ENCODE assay signal across 8 cellular contexts in the genomic region with DNA sequence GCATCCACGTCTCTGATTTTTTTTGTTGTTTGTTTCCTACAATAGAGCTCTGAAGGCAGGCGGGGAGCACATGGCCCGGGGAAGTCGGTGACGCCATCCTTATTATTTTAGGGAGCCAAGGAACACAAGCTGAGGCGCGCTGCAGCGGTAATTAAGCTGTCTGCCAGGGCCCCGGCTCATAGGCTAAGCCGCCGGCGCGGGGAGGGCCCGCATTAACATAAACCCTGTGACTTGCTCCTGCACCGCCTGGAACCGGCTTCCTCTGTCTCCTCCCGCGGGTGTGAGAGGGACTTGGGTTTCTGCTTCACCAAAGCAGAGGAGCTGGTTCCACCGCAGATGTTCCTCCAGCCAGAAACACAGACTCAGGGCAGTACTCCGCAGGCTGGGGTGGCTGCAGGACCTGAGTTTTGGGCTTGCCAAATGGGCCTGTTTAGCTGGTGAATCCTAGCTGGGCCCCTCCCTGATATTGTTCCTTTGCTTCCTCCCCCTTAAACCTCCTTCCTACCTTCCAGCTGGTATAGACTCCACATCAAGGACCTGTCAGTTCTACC. TPM values are rescaled to one million over a fixed set of nuclear protein-coding genes. Genes with fewer than 3 reads are reported as not detected.
DNase-seq lines count a peak whose midpoint lies in the region; ATAC-seq, FAIRE-seq and TF ChIP-seq lines count a peak whose summit lies in the region.

No MANE protein-coding gene starts in this region.

- peak overlapping the region; percentile 86 for H3K27ac Mint-ChIP-seq in T-helper 1 cell treated with Interleukin-12 subunit alpha and Interleukin-12 subunit beta and Interleukin-4 antibody, amounts not matched to agents 30 μg/mL and 1 μg/mL, for 36 hours

- H3K4me1 Mint-ChIP-seq in T-helper 1 cell treated with Interleukin-12 subunit alpha and Interleukin-12 subunit beta and Interleukin-4 antibody, amounts not matched to agents 30 μg/mL and 1 μg/mL, for 36 hours (ENCODE audit: low read depth) = peaks cover 87% of the 10 kb centered on the region

- no peak overlapping the region for H2AFZ ChIP-seq in GM12878 (ENCODE audit: control insufficient read depth, low read depth, low read length)
- peak overlapping the region; percentile 9 for H2AFZ ChIP-seq in hepatocyte

- RAD21 ChIA-PET in GM12878 (lab: Charles Lee; ENCODE audit: unreplicated experiment) = interaction anchor here (0.9 to 3.0 kb wide), 8 partner anchors 11 to 120 kb away, joined by 3 to 56 read pairs (median 4); no protein-coding TSS in a partner anchor

- intact Hi-C loops in GM12878 (cut with micrococcal nuclease; ENCODE audit: unreplicated experiment) = loop anchor here (1.0 kb wide), 1 partner anchor 22 kb away; no protein-coding TSS in a partner anchor

- no peaks in the 10 kb centered on the region for H3K27me3 Mint-ChIP-seq in T-helper 1 cell treated with Interleukin-12 subunit alpha and Interleukin-12 subunit beta and Interleukin-4 antibody, amounts not matched to agents 30 μg/mL and 1 μg/mL, for 36 hours (ENCODE audit: low read depth)

- no TSS peak for BruUV-seq in GM12878 (replicated peaks; lab: Mats Ljungman, UMichigan)

- H3K4me3 ChIP-seq in GM12865 (ENCODE audit: low read depth, low read length) (peak overlapping the region; percentile 4), GM12878 (peak overlapping the region; percentile 60), hepatocyte (no peak overlapping the region)

- no peak for FAIRE-seq in GM12878 (lab: Jason Lieb, UNC)

- H3K27me3 ChIP-seq in GM12878 (replicated peaks in 1 of 2; ENCODE audit: control insufficient read depth in 2 of 2, insufficient read depth in 2 of 2, low read length in 1 of 2) (no peaks in the 10 kb centered on the region), hepatocyte (no peaks in the 10 kb centered on the region)

- TF ChIP-seq CTCF in GM12865 (IDR thresholded peaks at IDR 0.05; ENCODE audit: insufficient read depth, low read depth, low read length, missing control alignments) = no peak
- TF ChIP-seq CTCF in GM12878 (IDR thresholded peaks at IDR 0.05 in 2 of 3, conservative IDR thresholded peaks at IDR 0.05 in 1 of 3; ENCODE audit: control insufficient read depth in 2 of 3, extremely low read depth in 1 of 3, insufficient read depth in 1 of 3, low read depth in 3 of 3, low read length in 3 of 3) = no peak
- TF ChIP-seq CTCF in hepatocyte (IDR thresholded peaks at IDR 0.05; ENCODE audit: poor library complexity) = no peak

- H3K9me3 Mint-ChIP-seq in T-helper 1 cell treated with Interleukin-12 subunit alpha and Interleukin-12 subunit beta and Interleukin-4 antibody, amounts not matched to agents 30 μg/mL and 1 μg/mL, for 36 hours = no peaks in the 10 kb centered on the region

- peaks cover 8 to 21% of the 10 kb centered on the region in 2 experiments for H3K36me3 ChIP-seq in GM12878 (ENCODE audit: control insufficient read depth in 2 of 2, insufficient read depth in 2 of 2, low read length in 1 of 2)
- no peaks in the 10 kb centered on the region for H3K36me3 ChIP-seq in hepatocyte (replicated peaks; ENCODE audit: insufficient read depth, low read depth)

- DNase-seq in GM12865 (ENCODE audit: low read depth) (peak; percentile 82), GM12878 (ENCODE audit: low read depth, low spot score) (no peak), hepatocyte (ENCODE audit: low spot score) (peak; percentile 86), pulmonary artery endothelial cell (ENCODE audit: low read depth, low spot score) (peak; percentile 59), NCI-H1092 (lab: John Stamatoyannopoulos, UW) (no peak), NCI-H1930 (lab: John Stamatoyannopoulos, UW) (no peak)

- H3K79me2 ChIP-seq in GM12878 (ENCODE audit: control insufficient read depth, insufficient read depth, low read length) = peaks cover 97% of the 10 kb centered on the region
- peaks cover 97% of the 10 kb centered on the region for H3K79me2 ChIP-seq in hepatocyte

- POLR2A ChIA-PET in GM12878 (lab: Charles Lee) = interaction anchor here (0.8 to 3.7 kb wide), 7 partner anchors 10 to 33 kb away, joined by 3 to 77 read pairs (median 4); a partner anchor contains a TSS

- CTCF ChIA-PET in GM12878 (lab: Yijun Ruan, JAX) = interaction anchor here (1.3 to 3.0 kb wide), 8 partner anchors 9 to 80 kb away, joined by 3 to 24 read pairs (median 10); no protein-coding TSS in a partner anchor

- H3K4me1 ChIP-seq in GM12878 (ENCODE audit: control insufficient read depth, insufficient read depth, low read length) = peaks cover 83% of the 10 kb centered on the region
- H3K4me1 ChIP-seq in hepatocyte (ENCODE audit: insufficient read depth) = peaks cover 38% of the 10 kb centered on the region

- TF ChIP-seq EP300 in GM12878 (IDR thresholded peaks at IDR 0.05; ENCODE audit: borderline replicate concordance in 1 of 2, control insufficient read depth in 1 of 2, low read depth in 2 of 2, low read length in 2 of 2) = no peak

- H3K9me3 ChIP-seq in GM12878 (replicated peaks; ENCODE audit: control insufficient read depth, insufficient read depth, low read length) (no peaks in the 10 kb centered on the region), hepatocyte (ENCODE audit: low read depth) (no peaks in the 10 kb centered on the region)

- H3K27ac ChIP-seq in GM12878 (ENCODE audit: control insufficient read depth, insufficient read depth) (peak overlapping the region; percentile 72), hepatocyte (peak overlapping the region; percentile 87)

- H3K9ac ChIP-seq in GM12878 (ENCODE audit: control insufficient read depth, insufficient read depth, low read length) = peak overlapping the region; percentile 67

- TF ChIP-seq RAD21 in GM12878 (IDR thresholded peaks at IDR 0.05; ENCODE audit: insufficient read depth, low read depth, low read length) = no peak

- H3K9me2 ChIP-seq in hepatocyte (replicated peaks; ENCODE audit: insufficient read depth) = no peaks in the 10 kb centered on the region

- peaks cover 37% of the 10 kb centered on the region for H3K36me3 Mint-ChIP-seq in T-helper 1 cell treated with Interleukin-12 subunit alpha and Interleukin-12 subunit beta and Interleukin-4 antibody, amounts not matched to agents 30 μg/mL and 1 μg/mL, for 36 hours (ENCODE audit: low read depth)

- WGBS in GM12878 (ENCODE audit: insufficient coverage, insufficient replicate concordance, low lambda C conversion rate, missing lambda C conversion rate) = 7% methylated on average over 20 of the region's 20 CpGs
- 8% methylated on average over 20 of the region's 20 CpGs for WGBS in hepatocyte (ENCODE audit: low lambda C conversion rate, missing lambda C conversion rate)

- peak; percentile 77 for TF ChIP-seq POLR2A in GM12878 (IDR thresholded peaks at IDR 0.05; ENCODE audit: low read depth, low read length)

- in situ Hi-C loops in GM12878 (cut with MboI) = no loop called here

- peak overlapping the region; percentile 80 for H3K4me3 Mint-ChIP-seq in T-helper 1 cell treated with Interleukin-12 subunit alpha and Interleukin-12 subunit beta and Interleukin-4 antibody, amounts not matched to agents 30 μg/mL and 1 μg/mL, for 36 hours

- ATAC-seq in HG02973 (IDR thresholded peaks at IDR 0.05; ENCODE audit: unreplicated experiment) (peak; percentile 58), GM12878 (peak; percentile 62)

- peaks cover 15% of the 10 kb centered on the region for H4K20me1 ChIP-seq in GM12878 (ENCODE audit: control insufficient read depth, insufficient read depth)
- peaks cover 73% of the 10 kb centered on the region for H4K20me1 ChIP-seq in hepatocyte (ENCODE audit: insufficient read depth, poor library complexity, severe bottlenecking)

- SMC1A ChIA-PET in GM12878 (lab: Charles Lee; ENCODE audit: uncharacterized antibody, unreplicated experiment) = interaction anchor here (1.0 to 3.1 kb wide), 8 partner anchors 11 to 121 kb away, joined by 3 to 67 read pairs (median 6); no protein-coding TSS in a partner anchor

- peak overlapping the region; percentile 94 for H3K4me2 ChIP-seq in GM12878 (ENCODE audit: control insufficient read depth, insufficient read depth)
- peak overlapping the region; percentile 68 for H3K4me2 ChIP-seq in hepatocyte

TF ChIP-seq in GM12878, 131 proteins besides CTCF, POLR2A, EP300 and RAD21 (continues in another document):
- TF ChIP-seq CEBPB (IDR thresholded peaks at IDR 0.05; ENCODE audit: borderline replicate concordance in 1 of 2, low read depth in 2 of 2, low read length in 2 of 2) (no peak), MYB (IDR thresholded peaks at IDR 0.05; ENCODE audit: borderline replicate concordance, low read depth, low read length) (no peak), MTA3 (IDR thresholded peaks at IDR 0.05; ENCODE audit: borderline replicate concordance, low read length) (0 out of 2 replicates have a peak, but pooled peaks have one; percentile 13)
- TF ChIP-seq, protein P1, sequence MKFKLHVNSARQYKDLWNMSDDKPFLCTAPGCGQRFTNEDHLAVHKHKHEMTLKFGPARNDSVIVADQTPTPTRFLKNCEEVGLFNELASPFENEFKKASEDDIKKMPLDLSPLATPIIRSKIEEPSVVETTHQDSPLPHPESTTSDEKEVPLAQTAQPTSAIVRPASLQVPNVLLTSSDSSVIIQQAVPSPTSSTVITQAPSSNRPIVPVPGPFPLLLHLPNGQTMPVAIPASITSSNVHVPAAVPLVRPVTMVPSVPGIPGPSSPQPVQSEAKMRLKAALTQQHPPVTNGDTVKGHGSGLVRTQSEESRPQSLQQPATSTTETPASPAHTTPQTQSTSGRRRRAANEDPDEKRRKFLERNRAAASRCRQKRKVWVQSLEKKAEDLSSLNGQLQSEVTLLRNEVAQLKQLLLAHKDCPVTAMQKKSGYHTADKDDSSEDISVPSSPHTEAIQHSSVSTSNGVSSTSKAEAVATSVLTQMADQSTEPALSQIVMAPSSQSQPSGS (IDR thresholded peaks at IDR 0.05; ENCODE audit: low read length) = no peak

RNA-seq across cellular contexts. Expression of a gene that starts 25.3 kb away (rescaled TPM):
- total RNA-seq in GM12878 (2013; cell fraction: nucleolus; rRNA removed) = 115 and 122 TPM in 2 replicates
- total RNA-seq in GM12878 (2014; rRNA removed) (113 and 115 TPM in 2 replicates), GM12878 (2014; rRNA removed; fragmentation: Illumina TruSeq; extraction: Trizol) (232 and 235 TPM in 2 replicates), GM12878 (2021) (227 and 244 TPM in 2 replicates), hepatocyte (59.4 and 81.8 TPM in 2 replicates), pulmonary artery endothelial cell (72.9 and 127 TPM in 2 replicates)
- 105 TPM for polyA plus RNA-seq in GM12878 (2011; ENCODE audit: low read depth)
- polyA plus RNA-seq in GM12878 (2011; rRNA removed) (170 and 224 TPM in 2 replicates), GM12878 (2014; fragmentation: Illumina TruSeq; extraction: Trizol) (666 and 753 TPM in 2 replicates), GM12878 (2014; fragmentation: Nextera tagmentation; extraction: Ambion mirVana) (10 to 100 TPM; 29.6 to 35.3 TPM), GM12878 (2014; rRNA removed) (247 and 261 TPM in 2 replicates), GM12878 (2016; fragmentation: Nextera tagmentation; extraction: Ambion mirVana) (100 to 1,000 TPM; 232 to 271 TPM), hepatocyte (114 and 120 TPM in 2 replicates)
- 77.2 and 86.6 TPM in 2 replicates for polyA plus RNA-seq in GM12878 (2011; cell fraction: cytosol; rRNA removed)
- 56.0 and 69.4 TPM in 2 replicates for polyA plus RNA-seq in GM12878 (2011; cell fraction: nucleus; rRNA removed)
- 179 and 207 TPM in 2 replicates for polyA plus RNA-seq in GM12878 (2012)
- polyA minus RNA-seq in GM12878 (2011; rRNA and poly(A)+ RNA removed) = 62.1 and 70.0 TPM in 2 replicates
- polyA minus RNA-seq in GM12878 (2011; cell fraction: cytosol; rRNA and poly(A)+ RNA removed) = 39.3 and 49.7 TPM in 2 replicates
- 31.4 and 59.3 TPM in 2 replicates for polyA minus RNA-seq in GM12878 (2011; cell fraction: nucleus; rRNA and poly(A)+ RNA removed)

Comparison
In these comparisons a context has a peak if more than half of its experiments do, and no peak if none do; other contexts are left out.
1. DNase-seq: peak in GM12865 (single experiment), hepatocyte (single experiment) and pulmonary artery endothelial cell (single experiment); none in GM12878 (single experiment), NCI-H1092 (single experiment) and NCI-H1930 (0 of 2).